Comparison of ENCODE assay signal across 18 cellular contexts in the genomic region with DNA sequence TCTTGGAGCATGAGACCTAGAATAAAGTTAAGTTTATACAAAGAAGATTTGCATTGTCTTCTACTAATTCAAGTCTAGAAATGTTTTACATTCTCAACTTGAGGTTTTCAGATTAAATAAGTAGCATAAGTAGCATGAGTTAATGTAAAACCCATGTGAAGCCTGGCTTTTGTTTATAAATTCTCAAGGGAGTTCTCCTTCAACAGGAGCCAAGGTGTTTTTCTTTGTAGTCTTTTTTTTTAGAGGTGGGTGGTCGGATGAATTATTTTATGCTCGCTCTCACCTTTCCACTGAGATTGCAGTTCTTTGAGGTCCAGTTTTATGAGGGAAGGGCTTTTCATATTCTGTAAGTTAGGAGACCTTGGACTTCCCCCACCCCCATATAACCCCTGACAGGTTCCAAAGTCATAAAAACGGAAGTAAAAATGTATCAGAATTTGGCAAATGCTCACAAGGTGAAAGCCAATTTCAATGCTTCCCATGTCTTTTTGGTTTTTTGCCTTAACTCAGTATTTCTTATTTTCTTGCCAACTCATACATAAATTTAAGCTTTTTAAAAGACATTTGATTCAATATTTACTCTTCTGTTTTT.
"Had no signal": no experiment of that assay in that cellular context is flagged by ENCODE, and none has a peak within 500 bp of the region (broad histone marks: within the 10 kb centered on the region; RNA-seq: fewer than 3 reads in every experiment).

No MANE protein-coding gene starts in this region.

- H3K79me2 ChIP-seq: hepatocyte, parathyroid adenoma had no signal

- H3K9me3 ChIP-seq: breast epithelium, stomach, vagina had no signal

- H3K36me3 ChIP-seq: breast epithelium, stomach, vagina had no signal

- H2AFZ ChIP-seq: hepatocyte, parathyroid adenoma had no signal

- H3K4me3 ChIP-seq: breast epithelium, coronary artery, hepatocyte, smooth muscle cell, stomach, vagina had no signal

- DNase-seq: activated CD4-positive, CD25-positive, alpha-beta regulatory T cell treated with anti-CD3 and anti-CD28 coated beads, Interleukin-2, amount 50 U/mL, for 72 hours; activated effector memory CD4-positive, alpha-beta T cell treated with anti-CD3 and anti-CD28 coated beads, Interleukin-2, amount 50 U/mL, for 16 hours; activated T-cell treated with anti-CD3 and anti-CD28 coated beads, Interleukin-2, amount 50 U/mL, for 72 hours; foreskin keratinocyte; left cardiac atrium; mesendoderm; natural killer cell; stimulated activated CD4-positive, alpha-beta T cell treated with anti-CD3 and anti-CD28 coated beads, Interleukin-4, amount 100 ng/mL, for 24 hours; stomach; trophoblast cell had no signal

- H3K4me1 ChIP-seq: breast epithelium, foreskin keratinocyte, parathyroid adenoma, stomach, vagina had no signal

- H3K27ac ChIP-seq: breast epithelium, coronary artery, foreskin keratinocyte, hepatocyte, parathyroid adenoma, stomach, vagina had no signal

- H3K4me2 ChIP-seq: hepatocyte, smooth muscle cell had no signal

- ATAC-seq: activated T-cell treated with anti-CD3 and anti-CD28 coated beads, Interleukin-2, amount 50 U/mL, for 72 hours; foreskin keratinocyte; left cardiac atrium; natural killer cell; sciatic nerve; stimulated activated effector memory CD8-positive, alpha-beta T cell treated with anti-CD3 and anti-CD28 coated beads, Interleukin-12 subunit alpha, Interleukin-12 subunit beta, amount 100 ng/mL, for 72 hours had no signal

- H3K9ac ChIP-seq: parathyroid adenoma had no signal

- H3K27me3 ChIP-seq: breast epithelium, foreskin keratinocyte, hepatocyte, stomach, vagina had no signal
